ENCODE assay signal across 8 cellular contexts in the genomic region with DNA sequence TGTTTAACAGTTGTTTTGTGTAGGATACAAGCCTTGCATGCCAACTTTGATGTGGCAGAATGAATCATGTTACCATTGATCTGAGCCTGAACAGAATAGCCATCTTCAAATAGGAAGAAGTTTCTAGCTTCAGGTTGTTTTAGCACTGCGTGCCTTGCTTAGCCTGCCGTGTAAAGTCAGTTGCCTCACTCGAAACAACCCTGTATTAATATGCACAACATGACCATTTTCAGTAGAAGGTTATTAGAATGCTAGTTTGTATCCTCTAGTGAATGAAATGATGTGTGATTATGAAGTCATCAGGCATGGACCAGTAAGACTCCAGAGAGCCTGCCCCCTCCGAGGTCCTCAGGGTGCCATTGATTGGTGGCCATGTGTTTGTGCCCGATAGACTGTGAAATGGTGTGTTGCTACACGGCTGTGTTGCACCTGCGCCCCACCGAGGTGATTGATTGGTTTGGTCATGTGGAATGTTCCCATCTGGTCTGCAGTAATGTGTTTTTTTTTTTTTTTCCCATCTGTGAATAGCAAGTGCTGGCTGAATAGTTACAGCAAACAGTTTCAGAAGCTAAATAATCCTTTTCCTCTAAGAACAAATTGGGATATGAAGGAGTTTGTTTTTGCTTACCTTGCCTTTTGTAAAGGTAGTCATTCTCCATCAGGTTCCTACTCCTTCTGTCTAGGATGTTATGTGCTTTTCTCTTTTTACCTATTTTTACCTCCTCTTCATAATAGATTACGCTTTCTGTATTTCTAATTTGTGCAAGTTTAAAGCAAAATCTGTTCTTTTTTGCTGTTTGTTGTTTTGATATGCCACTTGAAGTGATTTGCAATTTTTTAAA.
DNase-seq lines count a peak whose midpoint lies in the region; ATAC-seq and TF ChIP-seq lines count a peak whose summit lies in the region.

No MANE protein-coding gene starts in this region.

- peak overlapping the region; percentile 34 for H3K4me3 Mint-ChIP-seq in CD4-positive, alpha-beta T cell

- H3K36me3 ChIP-seq in WERI-Rb-1 (no peaks in the 10 kb centered on the region; the same call in 1 of the 2 replicates), left ventricle myocardium inferior (no peaks in the 10 kb centered on the region)

- intact Hi-C loops in CD4-positive, alpha-beta T cell (cut with DNase I, micrococcal nuclease) = no loop called here
- intact Hi-C loops in left ventricle myocardium inferior (cut with micrococcal nuclease) = no loop called here

- H3K4me1 ChIP-seq in left ventricle myocardium inferior = peaks cover 61% of the 10 kb centered on the region

- no peaks in the 10 kb centered on the region for H3K27me3 Mint-ChIP-seq in CD4-positive, alpha-beta T cell

- ATAC-seq in CD4-positive, alpha-beta T cell (ENCODE audit: poor library complexity) = peak; percentile 58
- ATAC-seq in HG03354 (IDR thresholded peaks at IDR 0.05; ENCODE audit: poor library complexity, severe bottlenecking, unreplicated experiment) (peak; percentile 81), GM18907 (IDR thresholded peaks at IDR 0.05; ENCODE audit: unreplicated experiment) (no peak), HG03571 (IDR thresholded peaks at IDR 0.05; ENCODE audit: unreplicated experiment) (no peak)

- no peak overlapping the region for H3K27ac ChIP-seq in CD4-positive, alpha-beta T cell (ENCODE audit: low read depth, low read length)
- H3K27ac ChIP-seq in WERI-Rb-1 = peak overlapping the region; percentile 38
- H3K27ac ChIP-seq in left ventricle myocardium inferior (replicated peaks) = no peak overlapping the region

- H3K36me3 Mint-ChIP-seq in CD4-positive, alpha-beta T cell (ENCODE audit: low read depth) = peaks cover 27% of the 10 kb centered on the region

- no peak for TF ChIP-seq CTCF in CD4-positive, alpha-beta T cell (IDR thresholded peaks at IDR 0.05)
- TF ChIP-seq CTCF in WERI-Rb-1 (IDR thresholded peaks at IDR 0.05; ENCODE audit: low read depth, low read length) = no peak
- TF ChIP-seq CTCF in left ventricle myocardium inferior (IDR thresholded peaks at IDR 0.05; ENCODE audit: borderline replicate concordance) = no peak

- no peak overlapping the region for H3K27ac Mint-ChIP-seq in CD4-positive, alpha-beta T cell

- H3K4me1 Mint-ChIP-seq in CD4-positive, alpha-beta T cell (ENCODE audit: low read depth) = peaks cover 75% of the 10 kb centered on the region

- in situ Hi-C loops in ACHN (cut with HindIII; ENCODE audit: low pct_ligation_motif_present, low pct_unique_long_range_greater_than_20kb, low sequenced_read_pairs) = no loop called here

- H3K9me3 ChIP-seq in CD4-positive, alpha-beta T cell (ENCODE audit: control insufficient read depth, low read length) = no peaks in the 10 kb centered on the region
- H3K9me3 ChIP-seq in WERI-Rb-1 (ENCODE audit: severe bottlenecking) (no peaks in the 10 kb centered on the region), left ventricle myocardium inferior (replicated peaks) (no peaks in the 10 kb centered on the region)

- no peaks in the 10 kb centered on the region for H3K27me3 ChIP-seq in CD4-positive, alpha-beta T cell (ENCODE audit: control insufficient read depth, insufficient read depth, low read length)
- H3K27me3 ChIP-seq in WERI-Rb-1 (ENCODE audit: insufficient read depth, low read depth, severe bottlenecking) = no peaks in the 10 kb centered on the region
- H3K27me3 ChIP-seq in left ventricle myocardium inferior (ENCODE audit: low read depth) = no peaks in the 10 kb centered on the region

- CTCF ChIA-PET in CD4-positive, alpha-beta T cell (lab: Charles Lee) = interaction anchor here (0.7 kb wide), 1 partner anchor 203 kb away, joined by 3 read pairs; no protein-coding TSS in a partner anchor

- no peaks in the 10 kb centered on the region for H3K9me3 Mint-ChIP-seq in CD4-positive, alpha-beta T cell

- no peak overlapping the region for H3K4me3 ChIP-seq in WERI-Rb-1 (ENCODE audit: low read depth, low read length)
- no peak overlapping the region for H3K4me3 ChIP-seq in left ventricle myocardium inferior

- POLR2A ChIA-PET in CD4-positive, alpha-beta T cell (lab: Charles Lee) = no interaction called here

- DNase-seq in CD4-positive, alpha-beta T cell = no peak
- peak; percentile 87 for DNase-seq in WERI-Rb-1
- DNase-seq in kidney tubule cell (ENCODE audit: low spot score) = peak; percentile 53
- DNase-seq in left ventricle myocardium inferior = no peak
- DNase-seq in ACHN = no peak

Comparison
In these comparisons a context has a peak if more than half of its experiments do, and no peak if none do; other contexts are left out.
1. ATAC-seq: peak in CD4-positive, alpha-beta T cell (single experiment) and HG03354 (single experiment); none in GM18907 (single experiment) and HG03571 (single experiment).
2. DNase-seq: peak in WERI-Rb-1 (single experiment) and kidney tubule cell (single experiment); none in CD4-positive, alpha-beta T cell (0 of 10), left ventricle myocardium inferior (single experiment) and ACHN (single experiment).